Comparison of ENCODE assay signal across 9 cellular contexts in the genomic region with DNA sequence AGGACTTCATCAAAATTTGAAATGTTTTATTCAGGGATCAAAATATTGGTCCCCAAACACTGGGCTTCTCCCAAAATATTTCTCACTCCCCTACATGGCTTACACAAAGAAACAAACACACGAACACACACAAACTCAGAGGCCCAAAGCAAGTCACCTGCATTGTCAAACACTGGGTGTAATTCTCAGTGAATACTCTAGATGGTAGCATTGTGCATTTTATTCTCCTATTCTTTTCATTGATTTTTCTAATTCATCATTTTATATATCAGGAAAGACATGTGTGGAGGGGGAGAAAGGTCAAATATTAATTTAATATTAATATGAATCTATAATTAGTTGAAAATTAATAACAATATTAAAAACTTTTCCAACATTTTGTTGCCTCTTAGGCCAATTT.
A peak's percentile ranks its signal among the peaks of the same experiment; 100 is the strongest.
DNase-seq lines count a peak whose midpoint lies in the region; ATAC-seq, FAIRE-seq and TF ChIP-seq lines count a peak whose summit lies in the region.
"Had no signal": no experiment of that assay in that cellular context is flagged by ENCODE, and none has a peak within 500 bp of the region (broad histone marks: within the 10 kb centered on the region; RNA-seq: fewer than 3 reads in every experiment).

No MANE protein-coding gene starts in this region.

- no peaks in the 10 kb centered on the region for H3K27me3 ChIP-seq in GM12878 (replicated peaks in 1 of 2; ENCODE audit: control insufficient read depth in 2 of 2, insufficient read depth in 2 of 2, low read length in 1 of 2)
- no peaks in the 10 kb centered on the region for H3K27me3 ChIP-seq in liver (ENCODE audit: control insufficient read depth in 4 of 4, insufficient read depth in 4 of 4, low read length in 3 of 4)
- H3K27me3 ChIP-seq: SJSA1 had no signal

- no peaks in the 10 kb centered on the region for H3K79me2 ChIP-seq in GM12878 (ENCODE audit: control insufficient read depth, insufficient read depth, low read length)

- H3K36me3 ChIP-seq in GM12878 (ENCODE audit: control insufficient read depth in 2 of 2, insufficient read depth in 2 of 2, low read length in 1 of 2), result no peaks in the 10 kb centered on the region
- no peaks in the 10 kb centered on the region for H3K36me3 ChIP-seq in liver (ENCODE audit: control insufficient read depth in 4 of 4, insufficient read depth in 3 of 4, low read depth in 1 of 4, low read length in 3 of 4)
- H3K36me3 ChIP-seq: SJSA1 had no signal

- H3K4me1 ChIP-seq in GM12878 (ENCODE audit: control insufficient read depth, insufficient read depth, low read length), result no peaks in the 10 kb centered on the region
- no peaks in the 10 kb centered on the region for H3K4me1 ChIP-seq in liver (ENCODE audit: control insufficient read depth in 4 of 4, insufficient read depth in 4 of 4, low read length in 3 of 4)
- H3K4me1 ChIP-seq: SJSA1 had no signal

- H3K4me2 ChIP-seq in GM12878 (ENCODE audit: control insufficient read depth, insufficient read depth), result no peak overlapping the region

- H3K27ac ChIP-seq in GM12878 (ENCODE audit: control insufficient read depth, insufficient read depth), result no peak overlapping the region
- H3K27ac ChIP-seq in liver (ENCODE audit: low read depth in 1 of 2, low read length in 2 of 2), result no peak overlapping the region
- H3K27ac ChIP-seq: SJSA1 had no signal

- no peak for TF ChIP-seq POLR2A in GM12878 (IDR thresholded peaks at IDR 0.05; ENCODE audit: low read depth, low read length)

- in situ Hi-C loops in GM12878 (cut with MboI), result loop anchor here (10.0 kb wide), 1 partner anchor 252 kb away; no protein-coding TSS in a partner anchor

- H4K20me1 ChIP-seq in GM12878 (ENCODE audit: control insufficient read depth, insufficient read depth), result no peaks in the 10 kb centered on the region

- CTCF ChIA-PET in GM12878 (lab: Yijun Ruan, JAX), result interaction anchor here (0.6 to 2.2 kb wide), 13 partner anchors 9 to 256 kb away, joined by 3 to 15 read pairs (median 5); a partner anchor contains a TSS

- H2AFZ ChIP-seq in GM12878 (ENCODE audit: control insufficient read depth, low read depth, low read length), result no peak overlapping the region

- no peak overlapping the region for H3K9ac ChIP-seq in GM12878 (ENCODE audit: control insufficient read depth, insufficient read depth, low read length)
- H3K9ac ChIP-seq in liver (ENCODE audit: low read depth in 1 of 2, low read length in 2 of 2), result no peak overlapping the region

- SMC1A ChIA-PET in GM12878 (lab: Charles Lee; ENCODE audit: uncharacterized antibody, unreplicated experiment), result interaction anchor here (0.7 to 1.6 kb wide), 2 partner anchors 159 to 172 kb away, joined by 3 read pairs; no protein-coding TSS in a partner anchor

- 0% methylated on average over 1 of the region's 1 CpG for WGBS in GM12878 (ENCODE audit: insufficient coverage, insufficient replicate concordance, low lambda C conversion rate, missing lambda C conversion rate)
- 21% methylated on average over 1 of the region's 1 CpG for WGBS in liver

- intact Hi-C loops in GM12878 (cut with micrococcal nuclease; ENCODE audit: unreplicated experiment), result loop anchor here (1.0 to 10.0 kb wide), 3 partner anchors 122 to 256 kb away; a partner anchor contains a TSS

- peak; percentile 40 for TF ChIP-seq RAD21 in GM12878 (IDR thresholded peaks at IDR 0.05; ENCODE audit: insufficient read depth, low read depth, low read length)
- peak; percentile 68 to 81 for TF ChIP-seq RAD21 in liver (IDR thresholded peaks at IDR 0.05)

- FAIRE-seq in GM12878 (lab: Jason Lieb, UNC), result peak; percentile 35

- BruUV-seq in GM12878 (replicated peaks; lab: Mats Ljungman, UMichigan), result no TSS peak

- peak; percentile 22 for DNase-seq in GM03348 (ENCODE audit: low spot score)
- DNase-seq in HPDE6-E6E7 (ENCODE audit: extremely low spot score), result peak; percentile 14
- no peak for DNase-seq in GM12878 (ENCODE audit: low read depth, low spot score)
- DNase-seq in activated CD4-positive, CD25-positive, alpha-beta regulatory T cell treated with anti-CD3 and anti-CD28 coated beads, Interleukin-2, amount 50 U/mL, for 72 hours, result no peak
- DNase-seq in activated CD8-positive, alpha-beta memory T cell treated with anti-CD3 and anti-CD28 coated beads, Interleukin-2, amount 50 U/mL, for 4 hours, result no peak
- DNase-seq in hypothalamus (lab: John Stamatoyannopoulos, UW), result no peak

- ATAC-seq in GM12878, result peak; percentile 59
- ATAC-seq in HG02759 (IDR thresholded peaks at IDR 0.05; ENCODE audit: unreplicated experiment), result no peak

- H3K4me3 ChIP-seq in GM12878, result no peak overlapping the region
- no peak overlapping the region for H3K4me3 ChIP-seq in liver (ENCODE audit: low read depth in 1 of 3, low read length in 3 of 3)
- H3K4me3 ChIP-seq: SJSA1 had no signal

- H3K9me3 ChIP-seq in GM12878 (replicated peaks; ENCODE audit: control insufficient read depth, insufficient read depth, low read length) (no peaks in the 10 kb centered on the region), liver (ENCODE audit: control insufficient read depth in 4 of 4, low read length in 3 of 4) (no peaks in the 10 kb centered on the region)
- H3K9me3 ChIP-seq: SJSA1 had no signal

- POLR2A ChIA-PET in GM12878 (lab: Charles Lee), result no interaction called here

- RAD21 ChIA-PET in GM12878 (lab: Charles Lee; ENCODE audit: unreplicated experiment), result interaction anchor here (0.8 to 1.3 kb wide), 2 partner anchors 172 to 256 kb away, joined by 4 read pairs; no protein-coding TSS in a partner anchor

- TF ChIP-seq CTCF in GM12878 (IDR thresholded peaks at IDR 0.05 in 2 of 3, conservative IDR thresholded peaks at IDR 0.05 in 1 of 3; ENCODE audit: control insufficient read depth in 2 of 3, extremely low read depth in 1 of 3, insufficient read depth in 1 of 3, low read depth in 3 of 3, low read length in 3 of 3), result peak; percentile 41 to 68 (median 53); a peak in 5 of 6 replicates
- peak; percentile 71 for TF ChIP-seq CTCF in liver (IDR thresholded peaks at IDR 0.05; ENCODE audit: low read depth, low read length, missing input control)

- no peak for TF ChIP-seq EP300 in GM12878 (IDR thresholded peaks at IDR 0.05; ENCODE audit: borderline replicate concordance in 1 of 2, control insufficient read depth in 1 of 2, low read depth in 2 of 2, low read length in 2 of 2)

TF ChIP-seq in GM12878, 131 proteins besides CTCF, POLR2A, EP300 and RAD21:
- TF ChIP-seq SIX5 (IDR thresholded peaks at IDR 0.05; ENCODE audit: low read depth, low read length, severe bottlenecking), result no peak
- peak; percentile 39; the same call in 1 of the 2 replicates for TF ChIP-seq SMC3 (IDR thresholded peaks at IDR 0.05; ENCODE audit: borderline replicate concordance, low read length)

TF ChIP-seq in liver, 16 proteins besides CTCF, POLR2A, EP300 and RAD21:
- TF ChIP-seq RXRA (IDR thresholded peaks at IDR 0.05) (no peak), TAF1 (conservative IDR thresholded peaks at IDR 0.05) (no peak), YY1 (IDR thresholded peaks at IDR 0.05) (no peak), HNF4G (IDR thresholded peaks at IDR 0.05) (no peak)
- TF ChIP-seq, protein P1, sequence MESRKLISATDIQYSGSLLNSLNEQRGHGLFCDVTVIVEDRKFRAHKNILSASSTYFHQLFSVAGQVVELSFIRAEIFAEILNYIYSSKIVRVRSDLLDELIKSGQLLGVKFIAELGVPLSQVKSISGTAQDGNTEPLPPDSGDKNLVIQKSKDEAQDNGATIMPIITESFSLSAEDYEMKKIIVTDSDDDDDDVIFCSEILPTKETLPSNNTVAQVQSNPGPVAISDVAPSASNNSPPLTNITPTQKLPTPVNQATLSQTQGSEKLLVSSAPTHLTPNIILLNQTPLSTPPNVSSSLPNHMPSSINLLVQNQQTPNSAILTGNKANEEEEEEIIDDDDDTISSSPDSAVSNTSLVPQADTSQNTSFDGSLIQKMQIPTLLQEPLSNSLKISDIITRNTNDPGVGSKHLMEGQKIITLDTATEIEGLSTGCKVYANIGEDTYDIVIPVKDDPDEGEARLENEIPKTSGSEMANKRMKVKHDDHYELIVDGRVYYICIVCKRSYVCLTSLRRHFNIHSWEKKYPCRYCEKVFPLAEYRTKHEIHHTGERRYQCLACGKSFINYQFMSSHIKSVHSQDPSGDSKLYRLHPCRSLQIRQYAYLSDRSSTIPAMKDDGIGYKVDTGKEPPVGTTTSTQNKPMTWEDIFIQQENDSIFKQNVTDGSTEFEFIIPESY (IDR thresholded peaks at IDR 0.05), result no peak
- TF ChIP-seq, protein P2, sequence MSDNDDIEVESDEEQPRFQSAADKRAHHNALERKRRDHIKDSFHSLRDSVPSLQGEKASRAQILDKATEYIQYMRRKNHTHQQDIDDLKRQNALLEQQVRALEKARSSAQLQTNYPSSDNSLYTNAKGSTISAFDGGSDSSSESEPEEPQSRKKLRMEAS (IDR thresholded peaks at IDR 0.05), result no peak

Comparison
In these comparisons a context has a peak if more than half of its experiments do, and no peak if none do; other contexts are left out.
1. DNase-seq: peak in GM03348 (single experiment) and HPDE6-E6E7 (single experiment); none in GM12878 (single experiment), activated CD4-positive, CD25-positive, alpha-beta regulatory T cell treated with anti-CD3 and anti-CD28 coated beads, Interleukin-2, amount 50 U/mL, for 72 hours (single experiment), activated CD8-positive, alpha-beta memory T cell treated with anti-CD3 and anti-CD28 coated beads, Interleukin-2, amount 50 U/mL, for 4 hours (single experiment) and hypothalamus (0 of 51).